In the genomic region with DNA sequence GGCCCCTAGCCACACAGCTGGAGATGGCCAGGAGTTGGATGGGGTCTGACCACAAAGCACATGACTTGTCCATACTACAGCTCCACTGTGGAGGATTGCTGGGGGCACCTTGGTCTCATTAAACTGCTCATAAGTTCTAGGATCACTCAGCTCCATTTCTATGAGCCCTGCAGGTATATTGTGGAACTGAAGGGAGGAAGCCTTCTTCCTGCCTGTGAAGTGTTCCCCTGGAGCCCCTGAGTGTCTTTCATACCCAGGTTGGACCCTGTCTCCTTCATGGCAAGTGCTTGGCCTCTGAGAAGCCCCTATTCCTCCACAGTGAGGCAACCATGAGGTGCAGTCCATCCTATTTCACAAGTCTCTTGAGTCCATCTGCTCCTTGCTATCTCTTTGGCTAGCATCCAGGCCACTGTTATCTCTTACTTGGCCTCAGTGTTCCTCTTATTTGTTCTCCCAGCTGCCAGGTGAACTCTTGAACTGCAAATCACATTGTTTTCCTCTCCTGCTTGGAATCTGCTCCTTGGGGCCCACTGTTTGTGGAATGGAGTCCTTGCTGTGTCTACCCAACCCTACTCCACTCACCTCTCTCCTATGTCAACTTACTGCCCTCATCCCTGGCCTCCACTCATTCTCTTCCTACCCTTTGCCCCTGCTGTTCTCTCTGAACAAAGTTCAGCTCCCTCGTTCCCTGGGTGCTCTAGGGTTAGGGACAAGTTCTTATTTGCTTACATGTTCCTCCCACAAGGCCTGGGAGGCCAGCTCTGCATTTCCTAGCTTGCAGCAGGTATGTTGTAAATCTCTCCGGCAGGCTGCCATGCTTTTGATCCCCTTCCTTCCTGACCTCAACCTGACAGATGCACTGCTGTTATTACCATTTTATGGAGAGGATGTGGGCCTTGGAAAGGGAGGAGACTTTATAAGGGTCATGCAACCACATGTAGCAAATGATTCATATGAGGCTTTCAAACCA, we compare ENCODE assay signal across 12 cellular contexts. TPM values are rescaled to one million over a fixed set of nuclear protein-coding genes. Genes with fewer than 3 reads are reported as not detected.
A peak's percentile ranks its signal among the peaks of the same experiment; 100 is the strongest.
DNase-seq lines count a peak whose midpoint lies in the region; ATAC-seq and TF ChIP-seq lines count a peak whose summit lies in the region.
"Had no signal": no experiment of that assay in that cellular context is flagged by ENCODE, and none has a peak within 500 bp of the region (broad histone marks: within the 10 kb centered on the region; RNA-seq: fewer than 3 reads in every experiment).

No MANE protein-coding gene starts in this region.

- no peaks in the 10 kb centered on the region for H3K79me2 ChIP-seq in PC-3 (ENCODE audit: low read length)

- no peak overlapping the region for H3K9ac ChIP-seq in PC-3 (ENCODE audit: low read length)

- peaks cover 4% of the 10 kb centered on the region; the same call in 1 of the 2 replicates for H3K4me1 ChIP-seq in PC-3 (ENCODE audit: insufficient read depth, low read length)
- no peaks in the 10 kb centered on the region for H3K4me1 ChIP-seq in prostate gland (replicated peaks)

- H3K36me3 ChIP-seq in PC-3 (ENCODE audit: low read depth, low read length) (no peaks in the 10 kb centered on the region), prostate gland (no peaks in the 10 kb centered on the region)

- H3K9me2 ChIP-seq in PC-3 (replicated peaks; ENCODE audit: low read length), result no peaks in the 10 kb centered on the region

- WGBS in prostate gland, result 9% methylated on average over 2 of the region's 2 CpGs

- no peaks in the 10 kb centered on the region for H3F3A ChIP-seq in PC-3 (ENCODE audit: low read length, unreplicated experiment)

- no TSS peak for BruUV-seq in PC-3 (replicated peaks; lab: Mats Ljungman, UMichigan)

- no peaks in the 10 kb centered on the region for H3K27me3 ChIP-seq in PC-3 (ENCODE audit: low read length)
- H3K27me3 ChIP-seq in prostate gland (replicated peaks; ENCODE audit: insufficient read depth), result no peaks in the 10 kb centered on the region

- H4K20me1 ChIP-seq in PC-3 (ENCODE audit: low read length), result no peaks in the 10 kb centered on the region

- TF ChIP-seq CTCF in PC-3 (conservative IDR thresholded peaks at IDR 0.05; ENCODE audit: low read depth, low read length) (no peak), foreskin fibroblast (IDR thresholded peaks at IDR 0.05; ENCODE audit: low read depth, low read length) (no peak), prostate gland (IDR thresholded peaks at IDR 0.05) (no peak)

- peak; percentile 7 for DNase-seq in EH (ENCODE audit: low read depth)
- peak; percentile 18 for DNase-seq in PC-3
- peak in 1 of 2 donors; percentile 54 for DNase-seq in foreskin fibroblast
- DNase-seq in prostate gland (ENCODE audit: low spot score), result peak; percentile 84
- DNase-seq in Ammon's horn (ENCODE audit: low spot score), result no peak
- no peak for DNase-seq in NK-92 treated with Interleukin-12 subunit alpha and Interleukin-12 subunit beta, amount 100 ng/mL, for 24 hours (lab: John Stamatoyannopoulos, UW)
- DNase-seq: activated naive CD4-positive, alpha-beta T cell treated with anti-CD3 and anti-CD28 coated beads for 36 hours; DND-41; NCI-H1930; T-helper 9 cell had no signal

- H3K4me3 ChIP-seq in PC-3 (ENCODE audit: low read length) (no peak overlapping the region), foreskin fibroblast (ENCODE audit: low read depth in 1 of 2, low read length in 2 of 2) (peak overlapping the region; percentile 28 to 52), prostate gland (no peak overlapping the region)

- TF ChIP-seq POLR2A in prostate gland (IDR thresholded peaks at IDR 0.05), result no peak

- intact Hi-C loops in PC-3 (cut with micrococcal nuclease) (no loop called here), prostate gland (cut with DNase I) (no loop called here)

- CTCF ChIA-PET in PC-3 (lab: Charles Lee), result interaction anchor here (1.4 kb wide), 1 partner anchor 103 kb away, joined by 4 read pairs; the partner anchor contains the start of gene PDHB

- H3K9me3 ChIP-seq in PC-3 (ENCODE audit: low read length), result no peaks in the 10 kb centered on the region
- no peaks in the 10 kb centered on the region for H3K9me3 ChIP-seq in prostate gland

- POLR2A ChIA-PET in PC-3 (lab: Charles Lee; ENCODE audit: unreplicated experiment), result no interaction called here

- no peak overlapping the region for H2AFZ ChIP-seq in PC-3 (ENCODE audit: low read length)

- no peak for ATAC-seq in PC-3
- ATAC-seq in HG03108 (IDR thresholded peaks at IDR 0.05; ENCODE audit: unreplicated experiment), result no peak
- ATAC-seq in HG02938 (IDR thresholded peaks at IDR 0.05; ENCODE audit: unreplicated experiment), result no peak

- no peak overlapping the region for H3K4me2 ChIP-seq in PC-3 (ENCODE audit: low read length)

- H3K27ac ChIP-seq in PC-3 (ENCODE audit: low read length) (no peak overlapping the region), prostate gland (peak overlapping the region; percentile 61 to 76)

RNA-seq across cellular contexts. Expression of gene ACOX2, which starts 1.2 kb away (rescaled TPM):
- total RNA-seq in PC-3 (2014; rRNA removed), result 9.8 and 10.8 TPM in 2 replicates
- total RNA-seq in prostate gland, result 10 to 100 TPM; 19.7 to 42.5 TPM
- total RNA-seq: activated naive CD4-positive, alpha-beta T cell treated with anti-CD3 and anti-CD28 coated beads for 36 hours had no signal

RNA-seq across cellular contexts. Expression of gene FAM107A, which starts 41.4 kb away (rescaled TPM):
- total RNA-seq in PC-3 (2014; rRNA removed) (0.07 and 0.29 TPM in 2 replicates), prostate gland (10 to 100 TPM; 54.5 to 80.2 TPM)
- total RNA-seq: activated naive CD4-positive, alpha-beta T cell treated with anti-CD3 and anti-CD28 coated beads for 36 hours had no signal

RNA-seq across cellular contexts. Expression of gene KCTD6, which starts 43.9 kb away (rescaled TPM):
- total RNA-seq in PC-3 (2014; rRNA removed) (13.1 and 13.6 TPM in 2 replicates), prostate gland (10 to 100 TPM in 1 of 2 donors, 1 to 10 TPM in 1; 7.2 to 14.9 TPM)

Comparison
In these comparisons a context has a peak if more than half of its experiments do, and no peak if none do; other contexts are left out.
1. DNase-seq: peak in EH (single experiment), PC-3 (single experiment) and prostate gland (single experiment); none in Ammon's horn (single experiment) and NK-92 treated with Interleukin-12 subunit alpha and Interleukin-12 subunit beta, amount 100 ng/mL, for 24 hours (single experiment).
2. H3K4me3 ChIP-seq: peak in foreskin fibroblast (2 of 2); none in PC-3 (single experiment) and prostate gland (0 of 2).
3. RNA of gene FAM107A, which starts 41.4 kb away (total RNA-seq): 54.5 to 80.2 TPM in prostate gland; 0.07 to 0.29 TPM in PC-3; every median in the first group is over 10 times any median in the second.